In genomic region chr4:123363729-123364128, GRCh38 we compare ENCODE assay signal across 12 cellular contexts. TPM values are rescaled to one million over a fixed set of nuclear protein-coding genes. Genes with fewer than 3 reads are reported as not detected.
A peak's percentile ranks its signal among the peaks of the same experiment; 100 is the strongest.
DNase-seq lines count a peak whose midpoint lies in the region; ATAC-seq and TF ChIP-seq lines count a peak whose summit lies in the region.
"Had no signal": no experiment of that assay in that cellular context is flagged by ENCODE, and none has a peak within 500 bp of the region (broad histone marks: within the 10 kb centered on the region; RNA-seq: fewer than 3 reads in every experiment).

No MANE protein-coding gene starts in this region.

- H3K4me3 ChIP-seq in thyroid gland (replicated peaks in 1 of 3), result no peak overlapping the region
- H3K4me3 ChIP-seq: GM23248, neural progenitor cell had no signal

- H3K36me3 ChIP-seq in thyroid gland, result no peaks in the 10 kb centered on the region
- H3K36me3 ChIP-seq: neural progenitor cell had no signal

- H3K4me1 ChIP-seq in thyroid gland, result peaks cover 0 to 11% of the 10 kb centered on the region in 2 donors

- H3K9me3 ChIP-seq in thyroid gland, result no peaks in the 10 kb centered on the region

- intact Hi-C loops in thyroid gland (cut with DNase I), result no loop called here

- H3K27me3 Mint-ChIP-seq in memory B cell, result peaks cover 4% of the 10 kb centered on the region

- ATAC-seq in GM19025 (IDR thresholded peaks at IDR 0.05; ENCODE audit: low read depth, unreplicated experiment) (peak; percentile 53), GM21825 (IDR thresholded peaks at IDR 0.05; ENCODE audit: unreplicated experiment) (peak; percentile 98), HG03280 (IDR thresholded peaks at IDR 0.05; ENCODE audit: unreplicated experiment) (peak; percentile 93), memory B cell (ENCODE audit: low read depth) (peak; percentile 96)

- 95 to 99% methylated on average over 2 of the region's 2 CpGs for WGBS in thyroid gland, 2 donors

- H3K4me3 Mint-ChIP-seq in memory B cell, result no peak overlapping the region
- H3K4me3 Mint-ChIP-seq: brain, neural progenitor cell had no signal

- in situ Hi-C loops in KBM-7 (cut with MboI; ENCODE audit: low pct_unique_long_range_greater_than_20kb, low sequenced_read_pairs), result no loop called here

- TF ChIP-seq CTCF in thyroid gland (IDR thresholded peaks at IDR 0.05), result no peak

- no peaks in the 10 kb centered on the region for H3K36me3 Mint-ChIP-seq in memory B cell
- H3K36me3 Mint-ChIP-seq: brain, neural progenitor cell had no signal

- no peak for TF ChIP-seq POLR2A in thyroid gland (IDR thresholded peaks at IDR 0.05)

- peaks cover 8% of the 10 kb centered on the region for H3K4me1 Mint-ChIP-seq in memory B cell

- no peaks in the 10 kb centered on the region for H3K27me3 ChIP-seq in thyroid gland
- H3K27me3 ChIP-seq: neural progenitor cell had no signal

- peak overlapping the region; percentile 50 for H3K27ac Mint-ChIP-seq in memory B cell
- H3K27ac Mint-ChIP-seq: brain had no signal

- H3K27ac ChIP-seq in thyroid gland, result no peak overlapping the region
- H3K27ac ChIP-seq: GM23248, neural progenitor cell had no signal

- no peaks in the 10 kb centered on the region for H3K9me3 Mint-ChIP-seq in memory B cell

- DNase-seq in memory B cell (ENCODE audit: low spot score in 2 of 2) (peak in 1 of 2 donors; percentile 11), NCI-H1417 (lab: John Stamatoyannopoulos, UW) (no peak), OCI-M2 (lab: John Stamatoyannopoulos, UW; ENCODE audit: unreplicated experiment) (no peak), thyroid gland (no peak), KBM-7 (no peak)
- DNase-seq: GM23248, T1000 had no signal

RNA-seq across cellular contexts. Expression of gene SPRY1, which starts 32.9 kb away (rescaled TPM):
- total RNA-seq in thyroid gland, result 100 to 1,000 TPM in 2 of 4 donors, 10 to 100 TPM in 2; 52.2 to 142 (median 100) TPM
